23 cellular contexts compared by ENCODE assay signal in genomic region chr21:28154121-28154520, GRCh38.
"Had no signal": no experiment of that assay in that cellular context is flagged by ENCODE, and none has a peak within 500 bp of the region (broad histone marks: within the 10 kb centered on the region; RNA-seq: fewer than 3 reads in every experiment).

No MANE protein-coding gene starts in this region.

- H3K4me3 Mint-ChIP-seq: activated B cell treated with CpG ODN at 0.5 μM for 24 hours; activated CD8-positive, alpha-beta T cell treated with anti-CD3 and anti-CD28 coated beads for 36 hours; activated naive CD4-positive, alpha-beta T cell treated with anti-CD3 and anti-CD28 coated beads, Interleukin-2, amount 10 ng/mL, durations not matched to agents 7 days and 5 days; activated naive CD8-positive, alpha-beta T cell treated with anti-CD3 and anti-CD28 coated beads, Interleukin-2, amount 50 U/mL, for 24 hours; endodermal cell; immature natural killer cell; naive thymus-derived CD4-positive, alpha-beta T cell; T-cell had no signal

- H3K27ac Mint-ChIP-seq: activated B cell treated with CpG ODN at 0.5 μM for 24 hours; activated CD8-positive, alpha-beta T cell treated with anti-CD3 and anti-CD28 coated beads for 36 hours; activated naive CD4-positive, alpha-beta T cell treated with anti-CD3 and anti-CD28 coated beads, Interleukin-2, amount 10 ng/mL, durations not matched to agents 7 days and 5 days; activated naive CD8-positive, alpha-beta T cell treated with anti-CD3 and anti-CD28 coated beads, Interleukin-2, amount 50 U/mL, for 24 hours; activated T-helper 2 cell treated with anti-CD3 and anti-CD28 coated beads, Interferon-gamma antibody, Interleukin-2, Interleukin-4, amounts not matched to agents 10 μg/mL and 5 μg/mL and 100 μg/mL, durations not matched to agents 14 hours and 24 hours and 36 hours; endodermal cell; immature natural killer cell; naive thymus-derived CD4-positive, alpha-beta T cell; T-cell had no signal

- H3K4me1 ChIP-seq: colonic mucosa, left ventricle myocardium inferior, pancreas, right lobe of liver, spleen, thyroid gland had no signal

- H3K9me3 Mint-ChIP-seq: activated B cell treated with CpG ODN at 0.5 μM for 24 hours; activated CD8-positive, alpha-beta T cell treated with anti-CD3 and anti-CD28 coated beads for 36 hours; activated naive CD8-positive, alpha-beta T cell treated with anti-CD3 and anti-CD28 coated beads, Interleukin-2, amount 50 U/mL, for 24 hours; activated T-helper 2 cell treated with anti-CD3 and anti-CD28 coated beads, Interferon-gamma antibody, Interleukin-2, Interleukin-4, amounts not matched to agents 10 μg/mL and 5 μg/mL and 100 μg/mL, durations not matched to agents 14 hours and 24 hours and 36 hours had no signal

- H3K27me3 ChIP-seq: colonic mucosa, pancreas, right lobe of liver, spleen, thyroid gland had no signal

- DNase-seq: activated B cell treated with CpG ODN at 0.5 μM for 24 hours; activated CD4-positive, alpha-beta T cell treated with anti-CD3 and anti-CD28 coated beads for 4 hours; activated CD8-positive, alpha-beta T cell treated with anti-CD3 and anti-CD28 coated beads for 36 hours; activated naive CD4-positive, alpha-beta T cell treated with anti-CD3 and anti-CD28 coated beads, Interleukin-2, amount 10 ng/mL, durations not matched to agents 7 days and 5 days; activated naive CD8-positive, alpha-beta T cell treated with anti-CD3 and anti-CD28 coated beads, Interleukin-2, amount 50 U/mL, for 24 hours; activated T-cell treated with anti-CD3 and anti-CD28 coated beads, Interleukin-2, amount 50 U/mL, for 1 hour; central memory CD4-positive, alpha-beta T cell; colonic mucosa; endodermal cell; erythroblast; immature natural killer cell; kidney glomerular epithelial cell; left ventricle myocardium inferior; naive thymus-derived CD4-positive, alpha-beta T cell; pancreas; right lobe of liver; spleen; stimulated activated naive CD4-positive, alpha-beta T cell; T-cell; T-helper 9 cell; thyroid gland had no signal

- H3K36me3 Mint-ChIP-seq: activated naive CD4-positive, alpha-beta T cell treated with anti-CD3 and anti-CD28 coated beads, Interleukin-2, amount 10 ng/mL, durations not matched to agents 7 days and 5 days; immature natural killer cell; naive thymus-derived CD4-positive, alpha-beta T cell; T-cell had no signal

- H3K27ac ChIP-seq: colonic mucosa, left ventricle myocardium inferior, pancreas, right lobe of liver, spleen, thyroid gland had no signal

- H3K36me3 ChIP-seq: colonic mucosa, left ventricle myocardium inferior, pancreas, right lobe of liver, spleen, thyroid gland had no signal

- ATAC-seq: activated CD8-positive, alpha-beta T cell treated with anti-CD3 and anti-CD28 coated beads for 36 hours; activated naive CD8-positive, alpha-beta T cell treated with anti-CD3 and anti-CD28 coated beads, Interleukin-2, amount 50 U/mL, for 24 hours; naive thymus-derived CD4-positive, alpha-beta T cell; pancreas; right lobe of liver; SK-N-SH treated with all-trans-retinoic acid at 6 μM for 48 hours; T-cell had no signal

- H3K9me3 ChIP-seq: colonic mucosa, left ventricle myocardium inferior, pancreas, right lobe of liver, spleen, thyroid gland had no signal

- H3K4me3 ChIP-seq: colonic mucosa, left ventricle myocardium inferior, pancreas, right lobe of liver, spleen, thyroid gland had no signal

- H3K4me1 Mint-ChIP-seq: activated B cell treated with CpG ODN at 0.5 μM for 24 hours; activated naive CD4-positive, alpha-beta T cell treated with anti-CD3 and anti-CD28 coated beads, Interleukin-2, amount 10 ng/mL, durations not matched to agents 7 days and 5 days; activated naive CD8-positive, alpha-beta T cell treated with anti-CD3 and anti-CD28 coated beads, Interleukin-2, amount 50 U/mL, for 24 hours; immature natural killer cell; naive thymus-derived CD4-positive, alpha-beta T cell; T-cell had no signal

- H3K27me3 Mint-ChIP-seq: activated B cell treated with CpG ODN at 0.5 μM for 24 hours; activated CD8-positive, alpha-beta T cell treated with anti-CD3 and anti-CD28 coated beads for 36 hours; activated naive CD4-positive, alpha-beta T cell treated with anti-CD3 and anti-CD28 coated beads, Interleukin-2, amount 10 ng/mL, durations not matched to agents 7 days and 5 days; activated naive CD8-positive, alpha-beta T cell treated with anti-CD3 and anti-CD28 coated beads, Interleukin-2, amount 50 U/mL, for 24 hours; T-cell had no signal
